ENCODE assay signal across 8 cellular contexts in genomic region chr10:15585303-15585715, GRCh38.
DNase-seq lines count a peak whose midpoint lies in the region; ATAC-seq and TF ChIP-seq lines count a peak whose summit lies in the region.

No MANE protein-coding gene starts in this region.

- H3K4me3 ChIP-seq in HL-60 (replicated peaks; ENCODE audit: insufficient read depth, low read length) (no peak overlapping the region), SJSA1 (no peak overlapping the region), liver (ENCODE audit: low read depth in 1 of 3, low read length in 3 of 3) (no peak overlapping the region), stomach (no peak overlapping the region)

- H3K36me3 ChIP-seq in SJSA1 (0 out of 2 replicates have a peak, but pooled peaks cover 4% of the 10 kb centered on the region), liver (ENCODE audit: control insufficient read depth in 4 of 4, insufficient read depth in 3 of 4, low read depth in 1 of 4, low read length in 3 of 4) (no peaks in the 10 kb centered on the region), stomach (no peaks in the 10 kb centered on the region)

- H3K27me3 ChIP-seq in HL-60 (ENCODE audit: insufficient read depth, poor library complexity, severe bottlenecking) (no peaks in the 10 kb centered on the region), SJSA1 (replicated peaks) (no peaks in the 10 kb centered on the region), liver (ENCODE audit: control insufficient read depth in 4 of 4, insufficient read depth in 4 of 4, low read length in 3 of 4) (no peaks in the 10 kb centered on the region), stomach (no peaks in the 10 kb centered on the region)

- TF ChIP-seq CTCF in HL-60 (IDR thresholded peaks at IDR 0.05; ENCODE audit: insufficient read depth, low read length) (no peak), liver (IDR thresholded peaks at IDR 0.05; ENCODE audit: low read depth, low read length, missing input control) (peak; percentile 44), stomach (IDR thresholded peaks at IDR 0.05) (peak in 4 of 7 experiments; percentile 22 to 51 (median 30))

- TF ChIP-seq POLR2A in stomach (IDR thresholded peaks at IDR 0.05) = no peak

- no peak for TF ChIP-seq EP300 in stomach (IDR thresholded peaks at IDR 0.05)

- peak; percentile 63 to 79 for TF ChIP-seq RAD21 in liver (IDR thresholded peaks at IDR 0.05)

- no peak overlapping the region for H3K9ac ChIP-seq in liver (ENCODE audit: low read depth in 1 of 2, low read length in 2 of 2)

- intact Hi-C loops in stomach (cut with DNase I; ENCODE audit: low total_unique reads) = no loop called here

- no peak overlapping the region for H3K27ac ChIP-seq in HL-60 (replicated peaks)
- no peak overlapping the region for H3K27ac ChIP-seq in SJSA1
- no peak overlapping the region for H3K27ac ChIP-seq in caudate nucleus (ENCODE audit: low read depth, low read length)
- no peak overlapping the region for H3K27ac ChIP-seq in liver (ENCODE audit: low read depth in 1 of 2, low read length in 2 of 2)
- no peak overlapping the region for H3K27ac ChIP-seq in stomach

- ATAC-seq in GM19467 (IDR thresholded peaks at IDR 0.05; ENCODE audit: unreplicated experiment) (peak; percentile 87), HG02763 (IDR thresholded peaks at IDR 0.05; ENCODE audit: unreplicated experiment) (no peak)

- H3K9me3 ChIP-seq in SJSA1 (replicated peaks) = 0 out of 2 replicates have a peak, but pooled peaks cover 6% of the 10 kb centered on the region
- peaks cover 0 to 4% (median 2%) of the 10 kb centered on the region in 4 donors for H3K9me3 ChIP-seq in liver (ENCODE audit: control insufficient read depth in 4 of 4, low read length in 3 of 4)
- no peaks in the 10 kb centered on the region for H3K9me3 ChIP-seq in stomach

- WGBS in liver = 10% methylated on average over 6 of the region's 6 CpGs
- 17 to 23% (median 20%) methylated on average over 6 of the region's 6 CpGs for WGBS in stomach, 5 donors

- peak; percentile 70 for DNase-seq in ELR (ENCODE audit: low read depth)
- peak; percentile 1 to 26 for DNase-seq in HL-60 (ENCODE audit: low read depth in 1 of 2, low spot score in 1 of 2)
- peak; percentile 58 to 67 for DNase-seq in SJSA1 (ENCODE audit: low read depth in 1 of 2, low spot score in 2 of 2)
- peak in 39 of 61 donors; percentile 0 to 68 (median 17) for DNase-seq in caudate nucleus (lab: John Stamatoyannopoulos, UW)
- peak; percentile 31 for DNase-seq in stomach

- peaks cover 26% of the 10 kb centered on the region for H3K4me1 ChIP-seq in SJSA1 (replicated peaks)
- no peaks in the 10 kb centered on the region for H3K4me1 ChIP-seq in liver (ENCODE audit: control insufficient read depth in 4 of 4, insufficient read depth in 4 of 4, low read length in 3 of 4)
- no peaks in the 10 kb centered on the region for H3K4me1 ChIP-seq in stomach

TF ChIP-seq in liver, 16 proteins besides CTCF, POLR2A, EP300 and RAD21:
- TF ChIP-seq GABPA (IDR thresholded peaks at IDR 0.05 in 1 of 2, conservative IDR thresholded peaks at IDR 0.05 in 1 of 2) = no peak
- TF ChIP-seq, protein P1, sequence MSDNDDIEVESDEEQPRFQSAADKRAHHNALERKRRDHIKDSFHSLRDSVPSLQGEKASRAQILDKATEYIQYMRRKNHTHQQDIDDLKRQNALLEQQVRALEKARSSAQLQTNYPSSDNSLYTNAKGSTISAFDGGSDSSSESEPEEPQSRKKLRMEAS (IDR thresholded peaks at IDR 0.05) = no peak
- TF ChIP-seq NR2F2 (IDR thresholded peaks at IDR 0.05) = no peak

Comparison
In these comparisons a context has a peak if more than half of its experiments do, and no peak if none do; other contexts are left out.
1. DNase-seq: peak in every context shown above with its lines; median percentile 70 in ELR; 62 in SJSA1; 31 in stomach; 17 in caudate nucleus; 14 in HL-60.